Comparison of ENCODE assay signal across 16 cellular contexts in genomic region chr11:74147199-74147929, GRCh38. TPM values are rescaled to one million over a fixed set of nuclear protein-coding genes. Genes with fewer than 3 reads are reported as not detected.
DNase-seq lines count a peak whose midpoint lies in the region; ATAC-seq and TF ChIP-seq lines count a peak whose summit lies in the region.
"Had no signal": no experiment of that assay in that cellular context is flagged by ENCODE, and none has a peak within 500 bp of the region (broad histone marks: within the 10 kb centered on the region; RNA-seq: fewer than 3 reads in every experiment).

No MANE protein-coding gene starts in this region.

- no peak overlapping the region for H3K27ac Mint-ChIP-seq in CD4-positive, alpha-beta T cell
- H3K27ac Mint-ChIP-seq: natural killer cell had no signal

- no peaks in the 10 kb centered on the region for H3K27me3 Mint-ChIP-seq in CD4-positive, alpha-beta T cell

- peak overlapping the region; percentile 4 for H3K4me2 ChIP-seq in smooth muscle cell
- H3K4me2 ChIP-seq: BLaER1 had no signal

- intact Hi-C loops in CD4-positive, alpha-beta T cell (cut with DNase I, micrococcal nuclease) = no loop called here

- H3K4me3 ChIP-seq in fibroblast of mammary gland (ENCODE audit: control insufficient read depth, low read depth, low read length) = no peak overlapping the region
- H3K4me3 ChIP-seq in smooth muscle cell = no peak overlapping the region
- H3K4me3 ChIP-seq: BLaER1, cardiac muscle cell had no signal

- H3K4me1 ChIP-seq in smooth muscle cell (ENCODE audit: low read depth) = no peaks in the 10 kb centered on the region
- H3K4me1 ChIP-seq: BLaER1 had no signal

- no peak overlapping the region for H3K9ac ChIP-seq in smooth muscle cell (ENCODE audit: low read depth)
- H3K9ac ChIP-seq: BLaER1 had no signal

- H3K36me3 ChIP-seq in smooth muscle cell (ENCODE audit: low read depth) = no peaks in the 10 kb centered on the region
- H3K36me3 ChIP-seq: cardiac muscle cell had no signal

- H3K9me3 ChIP-seq in smooth muscle cell (replicated peaks; ENCODE audit: low read depth) = no peaks in the 10 kb centered on the region
- no peaks in the 10 kb centered on the region for H3K9me3 ChIP-seq in CD4-positive, alpha-beta T cell (ENCODE audit: control insufficient read depth, low read length)
- H3K9me3 ChIP-seq: BLaER1 had no signal

- H3K4me3 Mint-ChIP-seq in CD4-positive, alpha-beta T cell = no peak overlapping the region
- H3K4me3 Mint-ChIP-seq: natural killer cell had no signal

- no peaks in the 10 kb centered on the region for H3F3A ChIP-seq in smooth muscle cell (ENCODE audit: low read depth)

- no peak for TF ChIP-seq CTCF in fibroblast of mammary gland (conservative IDR thresholded peaks at IDR 0.05; ENCODE audit: control insufficient read depth, insufficient read depth, low read depth, low read length)
- no peak for TF ChIP-seq CTCF in smooth muscle cell (IDR thresholded peaks at IDR 0.05; ENCODE audit: borderline replicate concordance, insufficient read depth, poor library complexity, severe bottlenecking)
- no peak for TF ChIP-seq CTCF in CD4-positive, alpha-beta T cell (IDR thresholded peaks at IDR 0.05)

- H3K27ac ChIP-seq in smooth muscle cell (ENCODE audit: low read depth) = peak overlapping the region; percentile 50
- no peak overlapping the region for H3K27ac ChIP-seq in CD4-positive, alpha-beta T cell (ENCODE audit: low read depth, low read length)
- H3K27ac ChIP-seq: BLaER1, cardiac muscle cell had no signal

- peaks cover 43% of the 10 kb centered on the region for H3K36me3 Mint-ChIP-seq in CD4-positive, alpha-beta T cell (ENCODE audit: low read depth)
- H3K36me3 Mint-ChIP-seq: natural killer cell had no signal

- peaks cover 13% of the 10 kb centered on the region for H3K4me1 Mint-ChIP-seq in CD4-positive, alpha-beta T cell (ENCODE audit: low read depth)

- ATAC-seq in SK-N-SH treated with all-trans-retinoic acid at 6 μM for 48 hours (peak; percentile 31), GM21717 (IDR thresholded peaks at IDR 0.05; ENCODE audit: unreplicated experiment) (no peak)
- ATAC-seq in CD4-positive, alpha-beta T cell (ENCODE audit: poor library complexity) = no peak
- ATAC-seq: natural killer cell had no signal

- no peaks in the 10 kb centered on the region for H4K20me1 ChIP-seq in smooth muscle cell (ENCODE audit: low read depth)
- H4K20me1 ChIP-seq: BLaER1 had no signal

- POLR2A ChIA-PET in CD4-positive, alpha-beta T cell (lab: Charles Lee) = interaction anchor here (1.0 kb wide), 1 partner anchor 14 kb away, joined by 3 read pairs; no protein-coding TSS in a partner anchor

- H3K9me3 Mint-ChIP-seq in CD4-positive, alpha-beta T cell = no peaks in the 10 kb centered on the region
- H3K9me3 Mint-ChIP-seq: natural killer cell had no signal

- CTCF ChIA-PET in CD4-positive, alpha-beta T cell (lab: Charles Lee) = no interaction called here

- H2AFZ ChIP-seq in smooth muscle cell (ENCODE audit: low read depth) = no peak overlapping the region

- DNase-seq in HCEC 1CT (peak; percentile 64), fibroblast of mammary gland (ENCODE audit: low read depth) (peak; percentile 19), smooth muscle cell (lab: John Stamatoyannopoulos, UW; ENCODE audit: unreplicated experiment) (no peak), NCI-H2107 (lab: John Stamatoyannopoulos, UW) (no peak)
- no peak for DNase-seq in CD4-positive, alpha-beta T cell
- DNase-seq: activated CD4-positive, alpha-beta T cell treated with anti-CD3 and anti-CD28 coated beads for 1 hour; activated naive CD4-positive, alpha-beta T cell; effector CD4-positive, alpha-beta T cell; foreskin fibroblast; MV-4-11; natural killer cell; T-helper 2 cell had no signal

- no peaks in the 10 kb centered on the region for H3K79me2 ChIP-seq in smooth muscle cell (ENCODE audit: low read depth)

- 62% methylated on average over 5 of the region's 5 CpGs for WGBS in smooth muscle cell (ENCODE audit: low lambda C conversion rate)

- H3K27me3 ChIP-seq in smooth muscle cell (ENCODE audit: low read depth) = no peaks in the 10 kb centered on the region
- no peaks in the 10 kb centered on the region for H3K27me3 ChIP-seq in CD4-positive, alpha-beta T cell (ENCODE audit: control insufficient read depth, insufficient read depth, low read length)
- H3K27me3 ChIP-seq: BLaER1, cardiac muscle cell had no signal

TF ChIP-seq in SK-N-SH treated with all-trans-retinoic acid at 6 μM for 48 hours, 23 proteins besides CTCF, POLR2A, EP300 and RAD21 (continues in another document):
- TF ChIP-seq CSDC2 (CRISPR knock-in tag; IDR thresholded peaks at IDR 0.05) (no peak), ISL1 (CRISPR knock-in tag; IDR thresholded peaks at IDR 0.05) (peak; percentile 97), PPARA (CRISPR knock-in tag; IDR thresholded peaks at IDR 0.05; ENCODE audit: borderline replicate concordance) (no peak), ZC3H10 (CRISPR knock-in tag; IDR thresholded peaks at IDR 0.05) (no peak), CREB5 (CRISPR knock-in tag; IDR thresholded peaks at IDR 0.05; ENCODE audit: low read depth) (peak; percentile 54; the same call in 1 of the 2 replicates), ESRRG (CRISPR knock-in tag; IDR thresholded peaks at IDR 0.05) (0 out of 2 replicates have a peak, but pooled peaks have one; percentile 44), SNAI2 (CRISPR knock-in tag; IDR thresholded peaks at IDR 0.05) (peak; percentile 33; the same call in 1 of the 2 replicates), RARB (CRISPR knock-in tag; IDR thresholded peaks at IDR 0.05) (no peak)
- TF ChIP-seq, protein P1, sequence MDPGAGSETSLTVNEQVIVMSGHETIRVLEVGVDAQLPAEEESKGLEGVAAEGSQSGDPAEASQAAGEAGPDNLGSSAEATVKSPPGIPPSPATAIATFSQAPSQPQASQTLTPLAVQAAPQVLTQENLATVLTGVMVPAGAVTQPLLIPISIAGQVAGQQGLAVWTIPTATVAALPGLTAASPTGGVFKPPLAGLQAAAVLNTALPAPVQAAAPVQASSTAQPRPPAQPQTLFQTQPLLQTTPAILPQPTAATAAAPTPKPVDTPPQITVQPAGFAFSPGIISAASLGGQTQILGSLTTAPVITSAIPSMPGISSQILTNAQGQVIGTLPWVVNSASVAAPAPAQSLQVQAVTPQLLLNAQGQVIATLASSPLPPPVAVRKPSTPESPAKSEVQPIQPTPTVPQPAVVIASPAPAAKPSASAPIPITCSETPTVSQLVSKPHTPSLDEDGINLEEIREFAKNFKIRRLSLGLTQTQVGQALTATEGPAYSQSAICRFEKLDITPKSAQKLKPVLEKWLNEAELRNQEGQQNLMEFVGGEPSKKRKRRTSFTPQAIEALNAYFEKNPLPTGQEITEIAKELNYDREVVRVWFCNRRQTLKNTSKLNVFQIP (CRISPR knock-in tag; IDR thresholded peaks at IDR 0.05; ENCODE audit: borderline replicate concordance, low read depth) = no peak
- TF ChIP-seq, protein P2, sequence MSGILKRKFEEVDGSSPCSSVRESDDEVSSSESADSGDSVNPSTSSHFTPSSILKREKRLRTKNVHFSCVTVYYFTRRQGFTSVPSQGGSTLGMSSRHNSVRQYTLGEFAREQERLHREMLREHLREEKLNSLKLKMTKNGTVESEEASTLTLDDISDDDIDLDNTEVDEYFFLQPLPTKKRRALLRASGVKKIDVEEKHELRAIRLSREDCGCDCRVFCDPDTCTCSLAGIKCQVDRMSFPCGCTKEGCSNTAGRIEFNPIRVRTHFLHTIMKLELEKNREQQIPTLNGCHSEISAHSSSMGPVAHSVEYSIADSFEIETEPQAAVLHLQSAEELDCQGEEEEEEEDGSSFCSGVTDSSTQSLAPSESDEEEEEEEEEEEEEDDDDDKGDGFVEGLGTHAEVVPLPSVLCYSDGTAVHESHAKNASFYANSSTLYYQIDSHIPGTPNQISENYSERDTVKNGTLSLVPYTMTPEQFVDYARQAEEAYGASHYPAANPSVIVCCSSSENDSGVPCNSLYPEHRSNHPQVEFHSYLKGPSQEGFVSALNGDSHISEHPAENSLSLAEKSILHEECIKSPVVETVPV (CRISPR knock-in tag; IDR thresholded peaks at IDR 0.05) = 0 out of 2 replicates have a peak, but pooled peaks have one; percentile 41
- TF ChIP-seq, protein P3, sequence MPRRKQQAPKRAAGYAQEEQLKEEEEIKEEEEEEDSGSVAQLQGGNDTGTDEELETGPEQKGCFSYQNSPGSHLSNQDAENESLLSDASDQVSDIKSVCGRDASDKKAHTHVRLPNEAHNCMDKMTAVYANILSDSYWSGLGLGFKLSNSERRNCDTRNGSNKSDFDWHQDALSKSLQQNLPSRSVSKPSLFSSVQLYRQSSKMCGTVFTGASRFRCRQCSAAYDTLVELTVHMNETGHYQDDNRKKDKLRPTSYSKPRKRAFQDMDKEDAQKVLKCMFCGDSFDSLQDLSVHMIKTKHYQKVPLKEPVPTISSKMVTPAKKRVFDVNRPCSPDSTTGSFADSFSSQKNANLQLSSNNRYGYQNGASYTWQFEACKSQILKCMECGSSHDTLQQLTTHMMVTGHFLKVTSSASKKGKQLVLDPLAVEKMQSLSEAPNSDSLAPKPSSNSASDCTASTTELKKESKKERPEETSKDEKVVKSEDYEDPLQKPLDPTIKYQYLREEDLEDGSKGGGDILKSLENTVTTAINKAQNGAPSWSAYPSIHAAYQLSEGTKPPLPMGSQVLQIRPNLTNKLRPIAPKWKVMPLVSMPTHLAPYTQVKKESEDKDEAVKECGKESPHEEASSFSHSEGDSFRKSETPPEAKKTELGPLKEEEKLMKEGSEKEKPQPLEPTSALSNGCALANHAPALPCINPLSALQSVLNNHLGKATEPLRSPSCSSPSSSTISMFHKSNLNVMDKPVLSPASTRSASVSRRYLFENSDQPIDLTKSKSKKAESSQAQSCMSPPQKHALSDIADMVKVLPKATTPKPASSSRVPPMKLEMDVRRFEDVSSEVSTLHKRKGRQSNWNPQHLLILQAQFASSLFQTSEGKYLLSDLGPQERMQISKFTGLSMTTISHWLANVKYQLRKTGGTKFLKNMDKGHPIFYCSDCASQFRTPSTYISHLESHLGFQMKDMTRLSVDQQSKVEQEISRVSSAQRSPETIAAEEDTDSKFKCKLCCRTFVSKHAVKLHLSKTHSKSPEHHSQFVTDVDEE (CRISPR knock-in tag; IDR thresholded peaks at IDR 0.05) = no peak

RNA-seq across cellular contexts. Expression of gene C2CD3, which starts 23.4 kb away (rescaled TPM):
- 13.3 and 24.1 TPM in 2 replicates for total RNA-seq in smooth muscle cell
- polyA plus RNA-seq in smooth muscle cell = 4.9 and 10.6 TPM in 2 replicates
- 10 to 100 TPM; 31.9 to 35.1 TPM for total RNA-seq in CD4-positive, alpha-beta T cell

RNA-seq across cellular contexts. Expression of gene PPME1, which starts 23.7 kb away (rescaled TPM):
- 44.9 and 67.1 TPM in 2 replicates for total RNA-seq in smooth muscle cell
- polyA plus RNA-seq in smooth muscle cell = 68.9 and 69.1 TPM in 2 replicates
- total RNA-seq in CD4-positive, alpha-beta T cell = 10 to 100 TPM; 13.7 to 16.3 TPM

Comparison
In these comparisons a context has a peak if more than half of its experiments do, and no peak if none do; other contexts are left out.
1. DNase-seq: peak in HCEC 1CT (single experiment) and fibroblast of mammary gland (single experiment); none in smooth muscle cell (single experiment), NCI-H2107 (single experiment) and CD4-positive, alpha-beta T cell (0 of 10).